In genomic region chr1:201711101-201711597, GRCh38 we compare ENCODE assay signal across 14 cellular contexts.
DNase-seq lines count a peak whose midpoint lies in the region; ATAC-seq, FAIRE-seq and TF ChIP-seq lines count a peak whose summit lies in the region.
"Had no signal": no experiment of that assay in that cellular context is flagged by ENCODE, and none has a peak within 500 bp of the region (broad histone marks: within the 10 kb centered on the region; RNA-seq: fewer than 3 reads in every experiment).

No MANE protein-coding gene starts in this region.

- no peaks in the 10 kb centered on the region for H3K79me2 ChIP-seq in HCT116 (ENCODE audit: insufficient read depth, low read length)
- H3K79me2 ChIP-seq in K562 (ENCODE audit: control insufficient read depth, insufficient read depth, low read length): no peaks in the 10 kb centered on the region

- H3K27ac Mint-ChIP-seq in activated CD4-positive, alpha-beta T cell treated with anti-CD3 and anti-CD28 coated beads, Interleukin-2, amount 10 ng/mL, durations not matched to agents 7 days and 5 days: no peak overlapping the region
- no peak overlapping the region for H3K27ac Mint-ChIP-seq in stimulated activated effector memory CD8-positive, alpha-beta T cell treated with anti-CD3 and anti-CD28 coated beads, Interleukin-12 subunit alpha, Interleukin-12 subunit beta, amount 100 ng/mL, for 72 hours
- no peak overlapping the region for H3K27ac Mint-ChIP-seq in CD4-positive, alpha-beta memory T cell
- H3K27ac Mint-ChIP-seq: activated CD4-positive, alpha-beta T cell treated with anti-CD3 and anti-CD28 coated beads for 36 hours had no signal

- BruUV-seq in HCT116 (replicated peaks; lab: Mats Ljungman, UMichigan) (no TSS peak), K562 (replicated peaks; lab: Mats Ljungman, UMichigan) (no TSS peak)

- H3K4me3 Mint-ChIP-seq in activated CD4-positive, alpha-beta T cell treated with anti-CD3 and anti-CD28 coated beads, Interleukin-2, amount 10 ng/mL, durations not matched to agents 7 days and 5 days: no peak overlapping the region
- no peak overlapping the region for H3K4me3 Mint-ChIP-seq in stimulated activated effector memory CD8-positive, alpha-beta T cell treated with anti-CD3 and anti-CD28 coated beads, Interleukin-12 subunit alpha, Interleukin-12 subunit beta, amount 100 ng/mL, for 72 hours
- H3K4me3 Mint-ChIP-seq in CD4-positive, alpha-beta memory T cell: no peak overlapping the region
- H3K4me3 Mint-ChIP-seq: activated CD4-positive, alpha-beta T cell treated with anti-CD3 and anti-CD28 coated beads for 36 hours; naive B cell had no signal

- no peaks in the 10 kb centered on the region for H3K4me1 Mint-ChIP-seq in activated CD4-positive, alpha-beta T cell treated with anti-CD3 and anti-CD28 coated beads, Interleukin-2, amount 10 ng/mL, durations not matched to agents 7 days and 5 days
- H3K4me1 Mint-ChIP-seq in stimulated activated effector memory CD8-positive, alpha-beta T cell treated with anti-CD3 and anti-CD28 coated beads, Interleukin-12 subunit alpha, Interleukin-12 subunit beta, amount 100 ng/mL, for 72 hours: no peaks in the 10 kb centered on the region
- no peaks in the 10 kb centered on the region for H3K4me1 Mint-ChIP-seq in CD4-positive, alpha-beta memory T cell
- H3K4me1 Mint-ChIP-seq: activated CD4-positive, alpha-beta T cell treated with anti-CD3 and anti-CD28 coated beads for 36 hours had no signal

- in situ Hi-C loops in K562 (cut with MboI): loop anchor here (5.0 kb wide), 1 partner anchor 76 kb away; no protein-coding TSS in a partner anchor

- FAIRE-seq in K562 (lab: Jason Lieb, UNC): no peak
- FAIRE-seq: H54 had no signal

- H4K20me1 ChIP-seq in HCT116 (ENCODE audit: insufficient read depth): no peaks in the 10 kb centered on the region
- H4K20me1 ChIP-seq in K562 (replicated peaks; ENCODE audit: control insufficient read depth, insufficient read depth, low read length): 0 out of 2 replicates have a peak, but pooled peaks cover 6% of the 10 kb centered on the region

- DNase-seq in HCT116 (ENCODE audit: low read depth, low spot score): no peak
- no peak for DNase-seq in K562 (ENCODE audit: extremely low read depth in 1 of 4, low spot score in 3 of 4)
- no peak for DNase-seq in lower lobe of right lung
- DNase-seq in stomach: no peak
- no peak for DNase-seq in activated CD4-positive, alpha-beta T cell treated with anti-CD3 and anti-CD28 coated beads, Interleukin-2, amount 10 ng/mL, durations not matched to agents 7 days and 5 days
- no peak for DNase-seq in stimulated activated effector memory CD8-positive, alpha-beta T cell treated with anti-CD3 and anti-CD28 coated beads, Interleukin-12 subunit alpha, Interleukin-12 subunit beta, amount 100 ng/mL, for 72 hours (ENCODE audit: low spot score in 2 of 2)
- no peak for DNase-seq in ureter (ENCODE audit: low spot score)
- no peak for DNase-seq in CD4-positive, alpha-beta memory T cell
- DNase-seq: activated CD4-positive, alpha-beta T cell treated with anti-CD3 and anti-CD28 coated beads for 36 hours; activated effector memory CD4-positive, alpha-beta T cell treated with anti-CD3 and anti-CD28 coated beads, Interleukin-2, amount 50 U/mL, for 16 hours; naive B cell; NCI-H526; stimulated activated naive CD4-positive, alpha-beta T cell treated with Interleukin-2 at 50 U/mL for 16 hours had no signal

- intact Hi-C loops in HCT116 (cut with micrococcal nuclease): loop anchor here (5.0 to 10.0 kb wide), 2 partner anchors 264 to 396 kb away; no protein-coding TSS in a partner anchor
- intact Hi-C loops in K562 (cut with micrococcal nuclease): loop anchor here (10.0 kb wide), 1 partner anchor 264 kb away; no protein-coding TSS in a partner anchor
- intact Hi-C loops in lower lobe of right lung (cut with DNase I): no loop called here
- intact Hi-C loops in stomach (cut with DNase I; ENCODE audit: low total_unique reads): no loop called here
- intact Hi-C loops in CD4-positive, alpha-beta memory T cell (cut with micrococcal nuclease): no loop called here

- POLR2A ChIA-PET in HCT116 (lab: Charles Lee): no interaction called here
- POLR2A ChIA-PET in K562 (lab: Yijun Ruan, JAX): interaction anchor here (0.5 to 5.8 kb wide), 2 partner anchors 28 to 79 kb away, joined by 3 to 15 read pairs; no protein-coding TSS in a partner anchor
- POLR2A ChIA-PET in activated CD4-positive, alpha-beta T cell treated with anti-CD3 and anti-CD28 coated beads, Interleukin-2, amount 10 ng/mL, durations not matched to agents 7 days and 5 days (lab: Charles Lee): no interaction called here
- POLR2A ChIA-PET in CD4-positive, alpha-beta memory T cell (lab: Charles Lee; ENCODE audit: partially characterized antibody): no interaction called here

- RAD21 ChIA-PET in HCT116 (lab: Charles Lee; ENCODE audit: low non-redundant PET in 1 of 2, low total read pairs in 2 of 2, uncharacterized antibody in 2 of 2, unreplicated experiment in 2 of 2): interaction anchor here (0.9 to 3.9 kb wide), 4 partner anchors 29 to 82 kb away, joined by 3 to 40 read pairs (median 16); no protein-coding TSS in a partner anchor

- no peaks in the 10 kb centered on the region for H3K9me2 ChIP-seq in HCT116 (ENCODE audit: insufficient read depth)

- peaks cover 43 to 59% of the 10 kb centered on the region in 2 experiments for H3K4me1 ChIP-seq in HCT116 (ENCODE audit: control insufficient read depth in 1 of 2, insufficient read depth in 2 of 2, low read length in 2 of 2)
- peaks cover 12 to 22% of the 10 kb centered on the region in 2 experiments; a peak in 4 of 5 replicates for H3K4me1 ChIP-seq in K562 (replicated peaks in 1 of 2; ENCODE audit: control insufficient read depth in 2 of 2, insufficient read depth in 2 of 2, low read length in 2 of 2)
- peaks cover 68% of the 10 kb centered on the region for H3K4me1 ChIP-seq in lower lobe of right lung
- H3K4me1 ChIP-seq in stomach: peaks cover 31 to 62% (median 46%) of the 10 kb centered on the region in 4 donors
- no peaks in the 10 kb centered on the region for H3K4me1 ChIP-seq in CD4-positive, alpha-beta memory T cell (ENCODE audit: insufficient read depth, low read length)

- H3K9me3 Mint-ChIP-seq in activated CD4-positive, alpha-beta T cell treated with anti-CD3 and anti-CD28 coated beads, Interleukin-2, amount 10 ng/mL, durations not matched to agents 7 days and 5 days: no peaks in the 10 kb centered on the region
- no peaks in the 10 kb centered on the region for H3K9me3 Mint-ChIP-seq in stimulated activated effector memory CD8-positive, alpha-beta T cell treated with anti-CD3 and anti-CD28 coated beads, Interleukin-12 subunit alpha, Interleukin-12 subunit beta, amount 100 ng/mL, for 72 hours
- H3K9me3 Mint-ChIP-seq in CD4-positive, alpha-beta memory T cell: no peaks in the 10 kb centered on the region
- H3K9me3 Mint-ChIP-seq: naive B cell had no signal

- TF ChIP-seq RAD21 in HCT116 (IDR thresholded peaks at IDR 0.05; ENCODE audit: low read depth) (no peak), K562 (CRISPR knock-in tag; conservative IDR thresholded peaks at IDR 0.05 in 1 of 2, IDR thresholded peaks at IDR 0.05 in 1 of 2) (no peak)

- no peak for TF ChIP-seq EP300 in K562 (IDR thresholded peaks at IDR 0.05; ENCODE audit: low read length)
- TF ChIP-seq EP300 in stomach (IDR thresholded peaks at IDR 0.05): no peak

- no peak overlapping the region for H3K4me3 ChIP-seq in HCT116 (replicated peaks in 1 of 2; ENCODE audit: low read depth in 1 of 2, low read length in 2 of 2)
- no peak overlapping the region for H3K4me3 ChIP-seq in K562
- no peak overlapping the region for H3K4me3 ChIP-seq in lower lobe of right lung
- H3K4me3 ChIP-seq in stomach: no peak overlapping the region
- no peak overlapping the region for H3K4me3 ChIP-seq in CD4-positive, alpha-beta memory T cell (ENCODE audit: low read length in 2 of 2)

- WGBS in K562 (ENCODE audit: insufficient coverage, low coverage, missing lambda C conversion rate): 13% methylated on average over 7 of the region's 7 CpGs
- 70 to 81% (median 75%) methylated on average over 7 of the region's 7 CpGs for WGBS in stomach, 5 donors

- TF ChIP-seq POLR2A in HCT116 (IDR thresholded peaks at IDR 0.05; ENCODE audit: borderline replicate concordance, extremely low read depth, insufficient read depth, insufficient read length) (no peak), K562 (conservative IDR thresholded peaks at IDR 0.05) (no peak), stomach (IDR thresholded peaks at IDR 0.05) (no peak)

- no peak overlapping the region for H2AFZ ChIP-seq in HCT116 (ENCODE audit: low read depth, low read length, poor library complexity, severe bottlenecking)
- no peak overlapping the region for H2AFZ ChIP-seq in K562 (ENCODE audit: low read depth, low read length)

- H3K9ac ChIP-seq in HCT116 (ENCODE audit: low read length) (no peak overlapping the region), K562 (ENCODE audit: insufficient read depth in 1 of 2, low read depth in 2 of 2, low read length in 2 of 2) (0 out of 4 replicates have a peak overlapping the region, but pooled peaks of 1 of the 2 experiments have one; percentile 11)

- TF ChIP-seq CTCF in HCT116 (IDR thresholded peaks at IDR 0.05 in 2 of 3, conservative IDR thresholded peaks at IDR 0.05 in 1 of 3; ENCODE audit: borderline replicate concordance in 1 of 3, insufficient read depth in 1 of 3, low read depth in 2 of 3, low read length in 2 of 3) (no peak), K562 (IDR thresholded peaks at IDR 0.05 in 2 of 3, conservative IDR thresholded peaks at IDR 0.05 in 1 of 3; ENCODE audit: insufficient read depth in 2 of 3, low read depth in 1 of 3, low read length in 3 of 3) (no peak), lower lobe of right lung (IDR thresholded peaks at IDR 0.05) (no peak), stomach (IDR thresholded peaks at IDR 0.05) (no peak)

- ATAC-seq in HCT116 (no peak), K562 (no peak), lower lobe of right lung (no peak)
- ATAC-seq in stimulated activated effector memory CD8-positive, alpha-beta T cell treated with anti-CD3 and anti-CD28 coated beads, Interleukin-12 subunit alpha, Interleukin-12 subunit beta, amount 100 ng/mL, for 72 hours: no peak
- ATAC-seq: activated CD4-positive, alpha-beta T cell treated with anti-CD3 and anti-CD28 coated beads for 36 hours had no signal

- H3K36me3 Mint-ChIP-seq in activated CD4-positive, alpha-beta T cell treated with anti-CD3 and anti-CD28 coated beads, Interleukin-2, amount 10 ng/mL, durations not matched to agents 7 days and 5 days (ENCODE audit: low read depth): no peaks in the 10 kb centered on the region
- no peaks in the 10 kb centered on the region for H3K36me3 Mint-ChIP-seq in stimulated activated effector memory CD8-positive, alpha-beta T cell treated with anti-CD3 and anti-CD28 coated beads, Interleukin-12 subunit alpha, Interleukin-12 subunit beta, amount 100 ng/mL, for 72 hours
- H3K36me3 Mint-ChIP-seq in CD4-positive, alpha-beta memory T cell: no peaks in the 10 kb centered on the region
- H3K36me3 Mint-ChIP-seq: naive B cell had no signal

- H3K4me2 ChIP-seq in HCT116 (ENCODE audit: low read length): peak overlapping the region; percentile 93; the same call in 1 of the 2 replicates
- H3K4me2 ChIP-seq in K562 (ENCODE audit: insufficient read depth, low read length): no peak overlapping the region

- H3K36me3 ChIP-seq in HCT116 (ENCODE audit: control insufficient read depth in 1 of 2, insufficient read depth in 2 of 2, low read length in 2 of 2) (no peaks in the 10 kb centered on the region), K562 (ENCODE audit: control insufficient read depth, insufficient read depth, low read length) (peaks cover 11% of the 10 kb centered on the region; the same call in 1 of the 3 replicates), lower lobe of right lung (no peaks in the 10 kb centered on the region), stomach (no peaks in the 10 kb centered on the region)
- H3K36me3 ChIP-seq in CD4-positive, alpha-beta memory T cell (ENCODE audit: insufficient read depth, low read length): no peaks in the 10 kb centered on the region

- no peak overlapping the region for H3K27ac ChIP-seq in HCT116 (ENCODE audit: low read depth, low read length)
- H3K27ac ChIP-seq in K562 (ENCODE audit: extremely low read depth, low read depth, low read length): no peak overlapping the region
- H3K27ac ChIP-seq in lower lobe of right lung: peak overlapping the region; percentile 91
- H3K27ac ChIP-seq in stomach: peak overlapping the region; percentile 3 to 90 (median 88)
- H3K27ac ChIP-seq in CD4-positive, alpha-beta memory T cell (ENCODE audit: low read depth, low read length): no peak overlapping the region

- H3K9me3 ChIP-seq in HCT116 (ENCODE audit: control insufficient read depth in 1 of 2, insufficient read depth in 1 of 2, low read depth in 1 of 2, low read length in 2 of 2) (no peaks in the 10 kb centered on the region), K562 (replicated peaks; ENCODE audit: control insufficient read depth, insufficient read depth, low read depth, low read length) (no peaks in the 10 kb centered on the region), lower lobe of right lung (no peaks in the 10 kb centered on the region), stomach (no peaks in the 10 kb centered on the region)
- H3K9me3 ChIP-seq in CD4-positive, alpha-beta memory T cell (ENCODE audit: control insufficient read depth in 1 of 2, low read length in 2 of 2): no peaks in the 10 kb centered on the region

- peaks cover 1% of the 10 kb centered on the region for H3K27me3 Mint-ChIP-seq in activated CD4-positive, alpha-beta T cell treated with anti-CD3 and anti-CD28 coated beads, Interleukin-2, amount 10 ng/mL, durations not matched to agents 7 days and 5 days
- no peaks in the 10 kb centered on the region for H3K27me3 Mint-ChIP-seq in CD4-positive, alpha-beta memory T cell
- H3K27me3 Mint-ChIP-seq: activated CD4-positive, alpha-beta T cell treated with anti-CD3 and anti-CD28 coated beads for 36 hours had no signal

- H3K27me3 ChIP-seq in HCT116 (ENCODE audit: insufficient read depth, low read length): no peaks in the 10 kb centered on the region
- peaks cover 0 to 4% of the 10 kb centered on the region in 2 experiments; a peak in 1 of 5 replicates for H3K27me3 ChIP-seq in K562 (ENCODE audit: control insufficient read depth in 2 of 2, insufficient read depth in 2 of 2, low read length in 2 of 2)
- no peaks in the 10 kb centered on the region for H3K27me3 ChIP-seq in lower lobe of right lung (ENCODE audit: low read depth)
- H3K27me3 ChIP-seq in stomach: no peaks in the 10 kb centered on the region
- H3K27me3 ChIP-seq in CD4-positive, alpha-beta memory T cell (ENCODE audit: insufficient read depth, low read length): no peaks in the 10 kb centered on the region

- CTCF ChIA-PET in HCT116 (lab: Charles Lee): interaction anchor here (14.5 kb wide), 1 partner anchor 81 kb away, joined by 297 read pairs; no protein-coding TSS in a partner anchor
- CTCF ChIA-PET in K562 (lab: Yijun Ruan, JAX; ENCODE audit: low intra/inter-chr PET ratio): interaction anchor here (7.1 kb wide), 1 partner anchor 83 kb away, joined by 73 read pairs; no protein-coding TSS in a partner anchor
- CTCF ChIA-PET in activated CD4-positive, alpha-beta T cell treated with anti-CD3 and anti-CD28 coated beads, Interleukin-2, amount 10 ng/mL, durations not matched to agents 7 days and 5 days (lab: Charles Lee): interaction anchor here (0.5 to 0.9 kb wide), 2 partner anchors 82 to 388 kb away, joined by 3 to 4 read pairs; no protein-coding TSS in a partner anchor
- CTCF ChIA-PET in CD4-positive, alpha-beta memory T cell (lab: Charles Lee; ENCODE audit: partially characterized antibody): interaction anchor here (0.7 to 11.6 kb wide), 4 partner anchors 13 to 1344 kb away, joined by 3 to 178 read pairs (median 4); no protein-coding TSS in a partner anchor

- no peaks in the 10 kb centered on the region for H3K9me1 ChIP-seq in K562 (ENCODE audit: control insufficient read depth, insufficient read depth, low read length)

Comparison
In these comparisons a context has a peak if more than half of its experiments do, and no peak if none do; other contexts are left out.
1. H3K27ac ChIP-seq: peak in lower lobe of right lung (single experiment) and stomach (5 of 5); none in HCT116 (single experiment), K562 (single experiment) and CD4-positive, alpha-beta memory T cell (single experiment).
2. intact Hi-C loops: an anchor here in HCT116 (5.0 to 10.0 kb wide) and K562 (10.0 kb wide); none called in lower lobe of right lung, stomach and CD4-positive, alpha-beta memory T cell.
3. Of the 22 proteins assayed by ChIP-seq in both K562 and HCT116: peak only in K562: EGR1; only in HCT116: none; in both: none; in neither: 21.